In the genomic region with DNA sequence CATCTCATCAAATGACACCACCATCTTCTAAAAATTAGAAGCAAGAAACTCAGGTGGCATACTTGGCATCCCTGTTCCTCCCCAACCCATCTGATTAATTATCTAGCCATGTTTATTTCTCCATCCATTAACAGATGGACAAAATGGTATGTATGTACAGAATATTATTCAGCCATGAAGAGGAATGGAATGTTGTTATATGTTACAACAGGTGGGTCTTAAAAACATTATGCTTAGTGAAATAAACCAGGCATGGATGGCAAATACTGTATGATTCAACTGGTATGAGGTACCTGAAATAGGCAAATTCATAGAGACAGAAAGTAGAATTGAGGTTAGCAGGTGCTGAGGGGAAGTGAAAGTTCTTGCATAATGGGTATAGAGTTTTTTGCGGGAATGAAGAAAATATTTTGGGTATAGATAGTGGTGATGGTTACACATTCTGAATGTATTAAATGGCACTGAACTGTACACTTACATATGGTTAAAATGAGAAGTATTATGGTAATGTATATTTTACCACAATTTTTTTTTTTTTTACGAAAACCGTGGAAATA, we compare ENCODE assay signal across 11 cellular contexts. TPM values are rescaled to one million over a fixed set of nuclear protein-coding genes. Genes with fewer than 3 reads are reported as not detected.
A peak's percentile ranks its signal among the peaks of the same experiment; 100 is the strongest.
DNase-seq lines count a peak whose midpoint lies in the region; ATAC-seq and TF ChIP-seq lines count a peak whose summit lies in the region.
"Had no signal": no experiment of that assay in that cellular context is flagged by ENCODE, and none has a peak within 500 bp of the region (broad histone marks: within the 10 kb centered on the region; RNA-seq: fewer than 3 reads in every experiment).

No MANE protein-coding gene starts in this region.

- intact Hi-C loops in colonic mucosa (cut with DNase I) (no loop called here), left ventricle myocardium superior (cut with micrococcal nuclease) (no loop called here)

- H3K27me3 ChIP-seq in colonic mucosa = no peaks in the 10 kb centered on the region
- H3K27me3 ChIP-seq: MG63 had no signal

- DNase-seq in NCI-H2171 treated with DMSO at 0.1 percent for 48 hours (lab: John Stamatoyannopoulos, UW) = no peak
- DNase-seq in colonic mucosa = no peak
- no peak for DNase-seq in left ventricle myocardium superior
- DNase-seq in medulla oblongata (ENCODE audit: extremely low spot score) = no peak
- DNase-seq: foreskin fibroblast, MG63 had no signal

- H3K4me1 Mint-ChIP-seq in activated T-helper 17 cell treated with anti-CD3 and anti-CD28 coated beads, Interleukin-2, amount 50 U/mL, for 72 hours = peaks cover 59% of the 10 kb centered on the region

- H3K9me3 ChIP-seq in colonic mucosa = no peaks in the 10 kb centered on the region
- H3K9me3 ChIP-seq: MG63 had no signal

- H3K36me3 Mint-ChIP-seq in activated T-helper 17 cell treated with anti-CD3 and anti-CD28 coated beads, Interleukin-2, amount 50 U/mL, for 72 hours (ENCODE audit: low read depth) = peaks cover 17% of the 10 kb centered on the region

- H3K36me3 ChIP-seq in colonic mucosa = no peaks in the 10 kb centered on the region

- H3K27me3 Mint-ChIP-seq in activated T-helper 17 cell treated with anti-CD3 and anti-CD28 coated beads, Interleukin-2, amount 50 U/mL, for 72 hours = no peaks in the 10 kb centered on the region
- H3K27me3 Mint-ChIP-seq: type B pancreatic cell had no signal

- H3K27ac Mint-ChIP-seq in activated T-helper 17 cell treated with anti-CD3 and anti-CD28 coated beads, Interleukin-2, amount 50 U/mL, for 72 hours = no peak overlapping the region
- H3K27ac Mint-ChIP-seq: type B pancreatic cell had no signal

- no peak overlapping the region for H3K9ac ChIP-seq in colonic mucosa (ENCODE audit: low read depth in 2 of 2, low read length in 2 of 2)

- H3K27ac ChIP-seq in colonic mucosa = no peak overlapping the region

- no peaks in the 10 kb centered on the region for H3K9me3 Mint-ChIP-seq in activated T-helper 17 cell treated with anti-CD3 and anti-CD28 coated beads, Interleukin-2, amount 50 U/mL, for 72 hours
- H3K9me3 Mint-ChIP-seq: type B pancreatic cell had no signal

- H3K4me3 ChIP-seq in colonic mucosa = no peak overlapping the region
- H3K4me3 ChIP-seq: MG63 had no signal

- TF ChIP-seq CTCF in colonic mucosa (IDR thresholded peaks at IDR 0.05) = no peak

- H3K4me1 ChIP-seq in colonic mucosa = peaks cover 5% of the 10 kb centered on the region

- ATAC-seq in GM18502 (IDR thresholded peaks at IDR 0.05; ENCODE audit: poor library complexity, unreplicated experiment) (peak; percentile 69), GM21367 (IDR thresholded peaks at IDR 0.05; ENCODE audit: unreplicated experiment) (peak; percentile 60), HG03159 (IDR thresholded peaks at IDR 0.05; ENCODE audit: unreplicated experiment) (peak; percentile 87), left ventricle myocardium superior (no peak)
- ATAC-seq in activated T-helper 17 cell treated with anti-CD3 and anti-CD28 coated beads, Interleukin-2, amount 50 U/mL, for 72 hours (replicated peaks) = peak; percentile 52

- peak overlapping the region; percentile 44 for H3K4me3 Mint-ChIP-seq in activated T-helper 17 cell treated with anti-CD3 and anti-CD28 coated beads, Interleukin-2, amount 50 U/mL, for 72 hours
- H3K4me3 Mint-ChIP-seq: type B pancreatic cell had no signal

RNA-seq across cellular contexts. Expression of a gene that starts 17.5 kb away (rescaled TPM):
- 10 to 100 TPM; 63.8 to 77.0 TPM for total RNA-seq in activated T-helper 17 cell treated with anti-CD3 and anti-CD28 coated beads, Interleukin-2, amount 50 U/mL, for 72 hours
- total RNA-seq in colonic mucosa = 10 to 100 TPM; 73.2 to 90.4 TPM
- total RNA-seq in left ventricle myocardium superior = 48.1 TPM

RNA-seq across cellular contexts. Expression of a gene that starts 49.8 kb away (rescaled TPM):
- 1 to 10 TPM; 3.8 to 9.3 TPM for total RNA-seq in activated T-helper 17 cell treated with anti-CD3 and anti-CD28 coated beads, Interleukin-2, amount 50 U/mL, for 72 hours
- 10 to 100 TPM; 28.6 to 34.8 TPM for total RNA-seq in colonic mucosa
- total RNA-seq in left ventricle myocardium superior = 16.5 TPM
